ENCODE assay signal across 9 cellular contexts in genomic region chr3:184604039-184604955, GRCh38. TPM values are rescaled to one million over a fixed set of nuclear protein-coding genes. Genes with fewer than 3 reads are reported as not detected.
DNase-seq lines count a peak whose midpoint lies in the region; ATAC-seq and TF ChIP-seq lines count a peak whose summit lies in the region.
"Had no signal": no experiment of that assay in that cellular context is flagged by ENCODE, and none has a peak within 500 bp of the region (broad histone marks: within the 10 kb centered on the region; RNA-seq: fewer than 3 reads in every experiment).

No MANE protein-coding gene starts in this region.

- H3K4me1 ChIP-seq in Caco-2 (peaks cover 9% of the 10 kb centered on the region), parathyroid adenoma (no peaks in the 10 kb centered on the region), thyroid gland (peaks cover 10 to 26% of the 10 kb centered on the region in 2 donors)

- peak in 1 of 2 experiments; percentile 44 for DNase-seq in Caco-2
- DNase-seq in SK-N-DZ (ENCODE audit: low spot score): peak; percentile 49
- DNase-seq in left ventricle myocardium superior: no peak
- DNase-seq in SKM-1 treated with dmso at 0.1 percent for 144 hours (lab: John Stamatoyannopoulos, UW; ENCODE audit: unreplicated experiment): no peak
- DNase-seq in hepatic stellate cell (ENCODE audit: low spot score): no peak
- DNase-seq in thyroid gland: no peak

- 13 to 14% methylated on average over 13 to 28 of the region's 66 CpGs for WGBS in thyroid gland, 2 donors

- peak overlapping the region; percentile 46 for H3K4me3 ChIP-seq in Caco-2 (ENCODE audit: low read depth, low read length)
- H3K4me3 ChIP-seq in parathyroid adenoma (ENCODE audit: low read depth, low read length): peak overlapping the region; percentile 41
- H3K4me3 ChIP-seq in thyroid gland (replicated peaks in 1 of 3): peak overlapping the region in 1 of 3 donors; percentile 21

- H3K27me3 ChIP-seq in Caco-2 (replicated peaks; ENCODE audit: control insufficient read depth, insufficient read depth, low read length) (no peaks in the 10 kb centered on the region), parathyroid adenoma (ENCODE audit: control insufficient read depth, insufficient read depth, low read length) (no peaks in the 10 kb centered on the region), thyroid gland (peaks cover 6% of the 10 kb centered on the region)

- TF ChIP-seq CTCF in Caco-2 (IDR thresholded peaks at IDR 0.05; ENCODE audit: insufficient read depth in 1 of 2, low read depth in 1 of 2, low read length in 1 of 2, severe bottlenecking in 1 of 2, unreplicated experiment in 1 of 2): no peak
- TF ChIP-seq CTCF in parathyroid adenoma (IDR thresholded peaks at IDR 0.05): no peak
- no peak for TF ChIP-seq CTCF in thyroid gland (IDR thresholded peaks at IDR 0.05)

- CTCF ChIA-PET in Caco-2 (lab: Charles Lee): interaction anchor here (1.0 kb wide), 1 partner anchor 43 kb away, joined by 4 read pairs; the partner anchor contains the start of gene EPHB3

- peak; percentile 59 for ATAC-seq in left ventricle myocardium superior
- ATAC-seq in HG03095 (IDR thresholded peaks at IDR 0.05; ENCODE audit: unreplicated experiment): no peak

- peaks cover 5% of the 10 kb centered on the region for H3K36me3 Mint-ChIP-seq in Caco-2 (ENCODE audit: insufficient read depth, unreplicated experiment)

- H3K27me3 Mint-ChIP-seq in Caco-2 (ENCODE audit: insufficient read depth, unreplicated experiment): no peaks in the 10 kb centered on the region

- peak overlapping the region; percentile 52 for H3K4me3 Mint-ChIP-seq in Caco-2 (ENCODE audit: unreplicated experiment)

- H3K9me3 ChIP-seq in Caco-2 (no peaks in the 10 kb centered on the region), parathyroid adenoma (ENCODE audit: control insufficient read depth, low read length) (no peaks in the 10 kb centered on the region), thyroid gland (no peaks in the 10 kb centered on the region)

- H3K9me3 Mint-ChIP-seq in Caco-2 (ENCODE audit: unreplicated experiment): no peaks in the 10 kb centered on the region
- H3K9me3 Mint-ChIP-seq: IgD-negative memory B cell had no signal

- intact Hi-C loops in Caco-2 (cut with micrococcal nuclease; ENCODE audit: unreplicated experiment) (no loop called here), left ventricle myocardium superior (cut with micrococcal nuclease) (no loop called here), thyroid gland (cut with DNase I) (no loop called here)

- no peaks in the 10 kb centered on the region for H3K4me1 Mint-ChIP-seq in Caco-2 (ENCODE audit: low read depth, unreplicated experiment)

- H3K27ac ChIP-seq in parathyroid adenoma (no peak overlapping the region), thyroid gland (no peak overlapping the region)

- peak overlapping the region; percentile 79 for H2AFZ ChIP-seq in parathyroid adenoma

- H3K79me2 ChIP-seq in parathyroid adenoma: no peaks in the 10 kb centered on the region

- BruUV-seq in Caco-2 (replicated peaks; lab: Mats Ljungman, UMichigan): no TSS peak

- peak overlapping the region; percentile 80 for H3K4me2 ChIP-seq in parathyroid adenoma (ENCODE audit: low read length)

- H3K36me3 ChIP-seq in Caco-2 (ENCODE audit: control insufficient read depth, insufficient read depth, low read length): no peaks in the 10 kb centered on the region
- no peaks in the 10 kb centered on the region for H3K36me3 ChIP-seq in parathyroid adenoma (ENCODE audit: control insufficient read depth, insufficient read depth, low read length)
- no peaks in the 10 kb centered on the region for H3K36me3 ChIP-seq in thyroid gland

- no peak overlapping the region for H3K27ac Mint-ChIP-seq in Caco-2 (ENCODE audit: unreplicated experiment)

- POLR2A ChIA-PET in Caco-2 (lab: Charles Lee): no interaction called here

- H3K9ac ChIP-seq in parathyroid adenoma: no peak overlapping the region

- no peak for TF ChIP-seq POLR2A in thyroid gland (IDR thresholded peaks at IDR 0.05)

RNA-seq across cellular contexts. Expression of gene EPHB3, which starts 42.7 kb away (rescaled TPM):
- total RNA-seq in Caco-2 (2022) (5.6 and 6.9 TPM in 2 replicates), left ventricle myocardium superior (1.6 TPM), thyroid gland (1 to 10 TPM in 2 of 4 donors, under 1 TPM in 2; 0.46 to 2.7 (median 1.1) TPM)
- polyA plus RNA-seq in SK-N-DZ (2014; cell fraction: cytosol; rRNA removed): 12.5 and 12.6 TPM in 2 replicates
- polyA plus RNA-seq in SK-N-DZ (2014; cell fraction: nucleus; rRNA removed): 13.3 and 15.7 TPM in 2 replicates
- polyA plus RNA-seq: IgD-negative memory B cell had no signal
